17 cellular contexts compared by ENCODE assay signal in genomic region chr13:35857769-35858168, GRCh38.
DNase-seq lines count a peak whose midpoint lies in the region; ATAC-seq and TF ChIP-seq lines count a peak whose summit lies in the region.
"Had no signal": no experiment of that assay in that cellular context is flagged by ENCODE, and none has a peak within 500 bp of the region (broad histone marks: within the 10 kb centered on the region; RNA-seq: fewer than 3 reads in every experiment).

No MANE protein-coding gene starts in this region.

- peaks cover 12% of the 10 kb centered on the region for H3K9me3 Mint-ChIP-seq in type B pancreatic cell

- in situ Hi-C loops in astrocyte of the spinal cord (cut with HindIII; ENCODE audit: low sequenced_read_pairs): no loop called here

- no peak overlapping the region for H3K4me3 ChIP-seq in astrocyte of the spinal cord (ENCODE audit: low read depth, low read length)
- H3K4me3 ChIP-seq: heart right ventricle had no signal

- DNase-seq in NCI-H748 treated with DMSO at 0.1 percent for 48 hours (lab: John Stamatoyannopoulos, UW) (peak; percentile 7), NCI-H748 (lab: John Stamatoyannopoulos, UW; ENCODE audit: unreplicated experiment) (no peak), astrocyte of the spinal cord (ENCODE audit: low read depth, low spot score) (peak; percentile 40), kidney tubule cell (ENCODE audit: low spot score) (peak; percentile 19), type B pancreatic cell (ENCODE audit: extremely low spot score, unreplicated experiment) (no peak), NCI-H1930 (lab: John Stamatoyannopoulos, UW) (no peak)
- DNase-seq: HCEC 1CT; heart right ventricle; naive B cell; Right ventricle myocardium superior; stimulated activated CD4-positive, alpha-beta T cell treated with anti-CD3 and anti-CD28 coated beads, Interleukin-15, amount 100 ng/mL, for 24 hours had no signal

- H3K4me1 Mint-ChIP-seq in type B pancreatic cell (ENCODE audit: unreplicated experiment): peaks cover 8% of the 10 kb centered on the region
- H3K4me1 Mint-ChIP-seq: CD14-positive monocyte; naive B cell; stimulated activated effector memory CD8-positive, alpha-beta T cell treated with anti-CD3 and anti-CD28 coated beads, Interleukin-12 subunit alpha, Interleukin-12 subunit beta, amount 100 ng/mL, for 72 hours had no signal

- no peak for TF ChIP-seq CTCF in astrocyte of the spinal cord (IDR thresholded peaks at IDR 0.05; ENCODE audit: low read depth, low read length)
- TF ChIP-seq CTCF in type B pancreatic cell (conservative IDR thresholded peaks at IDR 0.05): no peak

- H3K27me3 Mint-ChIP-seq in type B pancreatic cell: peaks cover 35% of the 10 kb centered on the region

- peak overlapping the region; percentile 37 for H3K27ac Mint-ChIP-seq in type B pancreatic cell
- H3K27ac Mint-ChIP-seq: activated T-helper 2 cell treated with anti-CD3 and anti-CD28 coated beads, Interferon-gamma antibody, Interleukin-2, Interleukin-4, amounts not matched to agents 10 μg/mL and 5 μg/mL and 100 μg/mL, durations not matched to agents 14 hours and 24 hours and 36 hours; CD14-positive monocyte; dendritic cell treated with granulocyte-macrophage colony-stimulating factor and Interleukin-4, amounts not matched to agents 40 ng/mL and 50 ng/mL, for 4 days; naive B cell; stimulated activated effector memory CD8-positive, alpha-beta T cell treated with anti-CD3 and anti-CD28 coated beads, Interleukin-12 subunit alpha, Interleukin-12 subunit beta, amount 100 ng/mL, for 72 hours had no signal

- no peak for ATAC-seq in HG03469 (IDR thresholded peaks at IDR 0.05; ENCODE audit: unreplicated experiment)
- ATAC-seq in HG02970 (IDR thresholded peaks at IDR 0.05; ENCODE audit: low FRiP score, unreplicated experiment): no peak
- ATAC-seq: stimulated activated effector memory CD8-positive, alpha-beta T cell treated with anti-CD3 and anti-CD28 coated beads, Interleukin-12 subunit alpha, Interleukin-12 subunit beta, amount 100 ng/mL, for 72 hours had no signal

- no peak overlapping the region for H3K4me3 Mint-ChIP-seq in type B pancreatic cell
- H3K4me3 Mint-ChIP-seq: CD14-positive monocyte; dendritic cell treated with granulocyte-macrophage colony-stimulating factor and Interleukin-4, amounts not matched to agents 40 ng/mL and 50 ng/mL, for 4 days; naive B cell; stimulated activated effector memory CD8-positive, alpha-beta T cell treated with anti-CD3 and anti-CD28 coated beads, Interleukin-12 subunit alpha, Interleukin-12 subunit beta, amount 100 ng/mL, for 72 hours had no signal

- peaks cover 4% of the 10 kb centered on the region for H3K36me3 Mint-ChIP-seq in type B pancreatic cell
- H3K36me3 Mint-ChIP-seq: CD14-positive monocyte; stimulated activated effector memory CD8-positive, alpha-beta T cell treated with anti-CD3 and anti-CD28 coated beads, Interleukin-12 subunit alpha, Interleukin-12 subunit beta, amount 100 ng/mL, for 72 hours had no signal

Comparison
In these comparisons a context has a peak if more than half of its experiments do, and no peak if none do; other contexts are left out.
1. DNase-seq: peak in NCI-H748 treated with DMSO at 0.1 percent for 48 hours (single experiment), astrocyte of the spinal cord (single experiment) and kidney tubule cell (single experiment); none in NCI-H748 (single experiment), type B pancreatic cell (single experiment) and NCI-H1930 (0 of 2).